23 cellular contexts compared by ENCODE assay signal in genomic region chr7:5477126-5477525, GRCh38.
"Had no signal": no experiment of that assay in that cellular context is flagged by ENCODE, and none has a peak within 500 bp of the region (broad histone marks: within the 10 kb centered on the region; RNA-seq: fewer than 3 reads in every experiment).

No MANE protein-coding gene starts in this region.

- H3K4me1 Mint-ChIP-seq: activated CD4-positive, alpha-beta T cell treated with anti-CD3 and anti-CD28 coated beads for 36 hours had no signal

- H3K27me3 ChIP-seq: body of pancreas, esophagus muscularis mucosa, right lobe of liver, stomach, suprapubic skin, tibial nerve had no signal

- H3K9me3 ChIP-seq: body of pancreas, esophagus muscularis mucosa, right lobe of liver, suprapubic skin had no signal

- DNase-seq: activated B cell treated with CpG ODN at 0.5 μM for 24 hours; activated CD4-positive, alpha-beta T cell treated with anti-CD3 and anti-CD28 coated beads for 36 hours; activated CD4-positive, alpha-beta T cell treated with anti-CD3 and anti-CD28 coated beads, Interleukin-2, amount 50 U/mL, for 48 hours; activated CD8-positive, alpha-beta memory T cell treated with anti-CD3 and anti-CD28 coated beads, Interleukin-2, amount 50 U/mL, for 48 hours; activated gamma-delta T cell; activated naive CD4-positive, alpha-beta T cell treated with anti-CD3 and anti-CD28 coated beads, Interleukin-2, amount 50 U/mL, for 16 hours; activated naive CD8-positive, alpha-beta T cell treated with anti-CD3 and anti-CD28 coated beads, Interleukin-2, amount 50 U/mL, for 24 hours; body of pancreas; effector memory CD8-positive, alpha-beta T cell; left ventricle myocardium superior; mammary epithelial cell; right lobe of liver; stimulated activated CD4-positive, alpha-beta T cell treated with anti-CD3 and anti-CD28 coated beads, Interleukin-1b, Interleukin-23, amount 100 ng/mL, for 48 hours; stomach; T-helper 1 cell had no signal

- H3K9me3 Mint-ChIP-seq: activated B cell treated with CpG ODN at 0.5 μM for 24 hours; activated naive CD8-positive, alpha-beta T cell treated with anti-CD3 and anti-CD28 coated beads, Interleukin-2, amount 50 U/mL, for 24 hours; effector memory CD8-positive, alpha-beta T cell; stimulated activated memory B cell treated with anti-CD40 and anti-IgM and Interleukin-4, amounts not matched to agents 10 μg/mL and 1 μg/mL and 100 μg/mL, for 72 hours had no signal

- H3K4me3 ChIP-seq: body of pancreas, right lobe of liver, suprapubic skin had no signal

- H3K4me3 Mint-ChIP-seq: activated CD4-positive, alpha-beta T cell treated with anti-CD3 and anti-CD28 coated beads for 36 hours; activated naive CD8-positive, alpha-beta T cell treated with anti-CD3 and anti-CD28 coated beads, Interleukin-2, amount 50 U/mL, for 24 hours; effector memory CD8-positive, alpha-beta T cell; mesothelial cell of epicardium; nephron; stimulated activated memory B cell treated with anti-CD40 and anti-IgM and Interleukin-4, amounts not matched to agents 10 μg/mL and 1 μg/mL and 100 μg/mL, for 72 hours had no signal

- H3K36me3 ChIP-seq: right lobe of liver, suprapubic skin had no signal

- H3K4me1 ChIP-seq: body of pancreas, right lobe of liver had no signal

- FAIRE-seq: frontal cortex, islet of Langerhans had no signal

- ATAC-seq: effector memory CD8-positive, alpha-beta T cell had no signal

- H3K27ac ChIP-seq: body of pancreas, right lobe of liver, suprapubic skin had no signal

- H3K27me3 Mint-ChIP-seq: activated B cell treated with CpG ODN at 0.5 μM for 24 hours; activated CD4-positive, alpha-beta T cell treated with anti-CD3 and anti-CD28 coated beads for 36 hours; activated naive CD8-positive, alpha-beta T cell treated with anti-CD3 and anti-CD28 coated beads, Interleukin-2, amount 50 U/mL, for 24 hours; effector memory CD8-positive, alpha-beta T cell; stimulated activated memory B cell treated with anti-CD40 and anti-IgM and Interleukin-4, amounts not matched to agents 10 μg/mL and 1 μg/mL and 100 μg/mL, for 72 hours had no signal

- H3K27ac Mint-ChIP-seq: activated B cell treated with CpG ODN at 0.5 μM for 24 hours; activated CD4-positive, alpha-beta T cell treated with anti-CD3 and anti-CD28 coated beads for 36 hours; activated naive CD8-positive, alpha-beta T cell treated with anti-CD3 and anti-CD28 coated beads, Interleukin-2, amount 50 U/mL, for 24 hours; mesothelial cell of epicardium; nephron had no signal
